ENCODE assay signal across 16 cellular contexts in the genomic region with DNA sequence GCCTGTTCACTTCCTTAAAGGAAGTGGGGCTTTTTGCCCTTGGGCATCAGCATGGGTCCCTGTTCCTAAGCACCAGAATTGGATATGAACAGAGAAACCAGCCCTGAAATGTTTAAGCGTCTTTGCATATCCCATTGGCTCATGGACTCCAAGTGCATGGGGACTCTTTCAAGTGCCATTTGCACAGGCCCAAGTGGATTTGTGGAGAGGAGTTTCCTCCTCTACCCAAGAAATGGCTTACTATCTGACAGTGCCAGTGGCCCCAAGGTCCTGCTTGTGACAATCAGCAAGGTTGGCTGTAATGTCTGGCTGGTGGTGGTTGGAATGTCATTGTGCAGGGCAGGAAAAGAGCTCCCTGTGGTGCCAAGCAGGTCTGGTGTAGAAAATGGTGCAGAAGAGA. TPM values are rescaled to one million over a fixed set of nuclear protein-coding genes. Genes with fewer than 3 reads are reported as not detected.
DNase-seq lines count a peak whose midpoint lies in the region; TF ChIP-seq lines count a peak whose summit lies in the region.
"Had no signal": no experiment of that assay in that cellular context is flagged by ENCODE, and none has a peak within 500 bp of the region (broad histone marks: within the 10 kb centered on the region; RNA-seq: fewer than 3 reads in every experiment).

No MANE protein-coding gene starts in this region.

- H4K20me1 ChIP-seq in mammary epithelial cell (ENCODE audit: insufficient read depth, low read length), result no peaks in the 10 kb centered on the region

- peaks cover 23% of the 10 kb centered on the region for H3K4me1 Mint-ChIP-seq in neural crest cell

- CTCF ChIA-PET in mammary epithelial cell (lab: Charles Lee; ENCODE audit: low non-redundant PET), result no interaction called here
- CTCF ChIA-PET in RWPE1 (lab: Yijun Ruan, JAX), result no interaction called here

- POLR2A ChIA-PET in RWPE1 (lab: Yijun Ruan, JAX; ENCODE audit: low non-redundant PET), result no interaction called here

- H3K9me3 ChIP-seq in mammary epithelial cell (replicated peaks; ENCODE audit: insufficient read depth, low read length) (no peaks in the 10 kb centered on the region), breast epithelium (no peaks in the 10 kb centered on the region)
- H3K9me3 ChIP-seq: BE2C had no signal

- no peak overlapping the region for H2AFZ ChIP-seq in mammary epithelial cell (ENCODE audit: low read depth, low read length)
- H2AFZ ChIP-seq: GM23248 had no signal

- TF ChIP-seq CTCF in mammary epithelial cell (conservative IDR thresholded peaks at IDR 0.05 in 1 of 2, IDR thresholded peaks at IDR 0.05 in 1 of 2; ENCODE audit: extremely low read depth in 1 of 2, insufficient read depth in 1 of 2, low read depth in 1 of 2, low read length in 2 of 2) (no peak), breast epithelium (IDR thresholded peaks at IDR 0.05) (no peak), RWPE1 (conservative IDR thresholded peaks at IDR 0.05; ENCODE audit: low read depth) (no peak), neural crest cell (conservative IDR thresholded peaks at IDR 0.05) (no peak)

- DNase-seq in mammary epithelial cell (no peak), breast epithelium (ENCODE audit: low spot score in 2 of 2) (no peak), RWPE1 (ENCODE audit: low spot score) (no peak), neural crest cell (ENCODE audit: low read depth, low spot score) (no peak), amygdala (lab: John Stamatoyannopoulos, UW) (no peak), ACHN (no peak)
- DNase-seq: BE2C; CD4-positive, alpha-beta memory T cell; COR-L47; DMS53; GF-D8; GM23248; H7 had no signal

- H3K27me3 ChIP-seq in mammary epithelial cell (ENCODE audit: insufficient read depth, low read length) (no peaks in the 10 kb centered on the region), breast epithelium (no peaks in the 10 kb centered on the region)
- H3K27me3 ChIP-seq: BE2C had no signal

- H3K4me3 ChIP-seq in mammary epithelial cell (replicated peaks in 1 of 3; ENCODE audit: insufficient read depth in 1 of 3, low read depth in 2 of 3, low read length in 3 of 3) (no peak overlapping the region), breast epithelium (no peak overlapping the region)
- H3K4me3 ChIP-seq: GM23248, K562 had no signal

- peaks cover 63% of the 10 kb centered on the region for H3K79me2 ChIP-seq in mammary epithelial cell (ENCODE audit: insufficient read depth, low read length)

- no peak overlapping the region for H3K9ac ChIP-seq in mammary epithelial cell (ENCODE audit: insufficient read depth, low read length)
- H3K9ac ChIP-seq: GM23248 had no signal

- in situ Hi-C loops in mammary epithelial cell (cut with MboI; ENCODE audit: low sequenced_read_pairs in 2 of 2), result no loop called here
- in situ Hi-C loops in ACHN (cut with HindIII; ENCODE audit: low pct_ligation_motif_present, low pct_unique_long_range_greater_than_20kb, low sequenced_read_pairs), result no loop called here

- H3K4me1 ChIP-seq in mammary epithelial cell (ENCODE audit: insufficient read depth, low read length) (peaks cover 8% of the 10 kb centered on the region), breast epithelium (no peaks in the 10 kb centered on the region)
- H3K4me1 ChIP-seq: BE2C had no signal

- peaks cover 6% of the 10 kb centered on the region for H3K9me3 Mint-ChIP-seq in neural crest cell

- H3K36me3 ChIP-seq in mammary epithelial cell (ENCODE audit: insufficient read depth, low read length) (peaks cover 30% of the 10 kb centered on the region), breast epithelium (no peaks in the 10 kb centered on the region)

- intact Hi-C loops in mammary epithelial cell (cut with micrococcal nuclease) (no loop called here), breast epithelium (cut with DNase I; ENCODE audit: low total_unique reads) (no loop called here)

- H3K4me2 ChIP-seq in mammary epithelial cell (ENCODE audit: insufficient read depth, low read depth, low read length), result no peak overlapping the region

- H3K4me3 Mint-ChIP-seq in neural crest cell, result peak overlapping the region; percentile 63

- H3K27ac ChIP-seq in mammary epithelial cell (ENCODE audit: insufficient read depth, low read depth, low read length) (no peak overlapping the region), breast epithelium (no peak overlapping the region), RWPE1 (peak overlapping the region; percentile 31; the same call in 1 of the 2 replicates)
- H3K27ac ChIP-seq: C4-2B, GM23248, HL-60 had no signal

- TSS peak; percentile 33 for BruUV-seq in mammary epithelial cell (replicated peaks; lab: Mats Ljungman, UMichigan)

- WGBS in mammary epithelial cell (ENCODE audit: low coverage, missing lambda C conversion rate), result 100% methylated on average over 1 of the region's 1 CpG

- dilution Hi-C loops in mammary epithelial cell (cut with HindIII; ENCODE audit: low sequenced_read_pairs), result loop anchor here (5.0 to 10.0 kb wide), 3 partner anchors 78 to 261 kb away; no protein-coding TSS in a partner anchor

- no peak overlapping the region for H3K27ac Mint-ChIP-seq in neural crest cell (ENCODE audit: unreplicated experiment)

- no peak for TF ChIP-seq POLR2A in breast epithelium (IDR thresholded peaks at IDR 0.05)

- no peaks in the 10 kb centered on the region for H3K27me3 Mint-ChIP-seq in neural crest cell (ENCODE audit: low read depth)
- H3K27me3 Mint-ChIP-seq: CD4-positive, alpha-beta memory T cell had no signal

- peaks cover 22% of the 10 kb centered on the region for H3K36me3 Mint-ChIP-seq in neural crest cell (ENCODE audit: low read depth)

RNA-seq across cellular contexts. Expression of gene TOMM22, which starts 4.0 kb away (rescaled TPM):
- total RNA-seq in mammary epithelial cell (10 to 100 TPM; 56.5 to 76.7 TPM), breast epithelium (10 to 100 TPM; 30.6 to 37.3 (median 32.8) TPM), neural crest cell (105 and 107 TPM in 2 replicates)
- polyA plus RNA-seq in mammary epithelial cell, result 52.0 TPM
- 20.8 TPM for polyA minus RNA-seq in mammary epithelial cell

RNA-seq across cellular contexts. Expression of gene JOSD1, which starts 15.0 kb away (rescaled TPM):
- total RNA-seq in mammary epithelial cell, result 10 to 100 TPM; 51.5 to 64.5 TPM
- polyA plus RNA-seq in mammary epithelial cell, result 42.8 TPM
- polyA minus RNA-seq in mammary epithelial cell, result 68.6 TPM
- total RNA-seq in breast epithelium, result 10 to 100 TPM; 60.5 to 80.8 (median 61.3) TPM
- total RNA-seq in neural crest cell, result 50.5 and 51.8 TPM in 2 replicates

RNA-seq across cellular contexts. Expression of gene GTPBP1, which starts 20.0 kb away (rescaled TPM):
- 10 to 100 TPM; 23.0 to 47.4 TPM for total RNA-seq in mammary epithelial cell
- 20.1 TPM for polyA plus RNA-seq in mammary epithelial cell
- polyA minus RNA-seq in mammary epithelial cell, result 33.3 TPM
- 10 to 100 TPM; 32.3 to 58.7 (median 56.9) TPM for total RNA-seq in breast epithelium
- 73.3 and 75.6 TPM in 2 replicates for total RNA-seq in neural crest cell

RNA-seq across cellular contexts. Expression of gene CBY1, which starts 29.3 kb away (rescaled TPM):
- total RNA-seq in mammary epithelial cell (10 to 100 TPM; 19.5 to 34.1 TPM), breast epithelium (10 to 100 TPM; 18.1 to 21.1 (median 20.0) TPM), neural crest cell (39.1 and 39.4 TPM in 2 replicates)
- 38.1 TPM for polyA plus RNA-seq in mammary epithelial cell
- polyA minus RNA-seq in mammary epithelial cell, result 28.1 TPM

RNA-seq across cellular contexts. Expression of gene FAM227A, which starts 29.6 kb away (rescaled TPM):
- 1 to 10 TPM; 2.1 to 5.7 TPM for total RNA-seq in mammary epithelial cell
- 0.52 TPM for polyA plus RNA-seq in mammary epithelial cell
- 3.7 TPM for polyA minus RNA-seq in mammary epithelial cell
- 1 to 10 TPM in 2 of 3 donors, under 1 TPM in 1; 0.16 to 7.9 (median 6.3) TPM for total RNA-seq in breast epithelium
- 7.3 and 7.8 TPM in 2 replicates for total RNA-seq in neural crest cell
- polyA plus RNA-seq: CD4-positive, alpha-beta memory T cell had no signal
